Comparison of ENCODE assay signal across 8 cellular contexts in genomic region chr1:79193211-79194079, GRCh38.
DNase-seq lines count a peak whose midpoint lies in the region; ATAC-seq and TF ChIP-seq lines count a peak whose summit lies in the region.

No MANE protein-coding gene starts in this region.

- WGBS in heart right ventricle, 2 donors = 41 to 46% methylated on average over 7 of the region's 7 CpGs

- in situ Hi-C loops in astrocyte of the spinal cord (cut with HindIII; ENCODE audit: low sequenced_read_pairs) = no loop called here
- in situ Hi-C loops in gastrocnemius medialis (cut with MboI; ENCODE audit: low sequenced_read_pairs in 4 of 4) = no loop called here

- H3K27me3 Mint-ChIP-seq in activated T-cell treated with anti-CD3 and anti-CD28 coated beads, Interleukin-2, amount 50 U/mL, for 24 hours = no peaks in the 10 kb centered on the region

- peaks cover 6% of the 10 kb centered on the region for H3K9me3 Mint-ChIP-seq in activated T-cell treated with anti-CD3 and anti-CD28 coated beads, Interleukin-2, amount 50 U/mL, for 24 hours

- H3K4me3 Mint-ChIP-seq in activated T-cell treated with anti-CD3 and anti-CD28 coated beads, Interleukin-2, amount 50 U/mL, for 24 hours = no peak overlapping the region

- H3K27ac Mint-ChIP-seq in activated T-cell treated with anti-CD3 and anti-CD28 coated beads, Interleukin-2, amount 50 U/mL, for 24 hours = no peak overlapping the region

- H3K27me3 ChIP-seq in heart right ventricle (no peaks in the 10 kb centered on the region), gastrocnemius medialis (no peaks in the 10 kb centered on the region)

- DNase-seq in heart right ventricle (peak in 1 of 2 donors; percentile 13), Right ventricle myocardium superior (no peak), astrocyte of the spinal cord (ENCODE audit: low read depth, low spot score) (peak; percentile 75), gastrocnemius medialis (no peak)
- no peak for DNase-seq in activated T-cell treated with anti-CD3 and anti-CD28 coated beads, Interleukin-2, amount 50 U/mL, for 24 hours
- DNase-seq in effector CD8-positive, alpha-beta T cell (lab: John Stamatoyannopoulos, UW) = no peak
- DNase-seq in activated CD8-positive, alpha-beta memory T cell treated with anti-CD3 and anti-CD28 coated beads, Interleukin-2, amount 50 U/mL, for 4 hours = no peak

- no peak for TF ChIP-seq POLR2A in gastrocnemius medialis (IDR thresholded peaks at IDR 0.05)

- H3K36me3 Mint-ChIP-seq in activated T-cell treated with anti-CD3 and anti-CD28 coated beads, Interleukin-2, amount 50 U/mL, for 24 hours (ENCODE audit: low read depth) = no peaks in the 10 kb centered on the region

- peaks cover 0 to 17% (median 0%) of the 10 kb centered on the region in 9 donors for H3K4me1 ChIP-seq in heart right ventricle
- H3K4me1 ChIP-seq in gastrocnemius medialis = no peaks in the 10 kb centered on the region

- no peaks in the 10 kb centered on the region for H3K4me1 Mint-ChIP-seq in activated T-cell treated with anti-CD3 and anti-CD28 coated beads, Interleukin-2, amount 50 U/mL, for 24 hours (ENCODE audit: low read depth)

- peak overlapping the region in 2 of 10 donors; percentile 1 to 2 for H3K4me3 ChIP-seq in heart right ventricle
- H3K4me3 ChIP-seq in astrocyte of the spinal cord (ENCODE audit: low read depth, low read length) = no peak overlapping the region
- no peak overlapping the region for H3K4me3 ChIP-seq in gastrocnemius medialis

- intact Hi-C loops in heart right ventricle (cut with DNase I) = loop anchor here in 1 of 10 donors (5.0 kb wide), 1 partner anchor 186 kb away; the partner anchor contains the start of gene ADGRL4
- intact Hi-C loops in Right ventricle myocardium superior (cut with DNase I) = no loop called here
- intact Hi-C loops in gastrocnemius medialis (cut with DNase I; ENCODE audit: low total_unique reads) = no loop called here

- H3K36me3 ChIP-seq in heart right ventricle = no peaks in the 10 kb centered on the region
- H3K36me3 ChIP-seq in gastrocnemius medialis = no peaks in the 10 kb centered on the region

- ATAC-seq in heart right ventricle (peak; percentile 51 to 92 (median 77)), Right ventricle myocardium superior (ENCODE audit: poor library complexity) (no peak), HG03442 (IDR thresholded peaks at IDR 0.05; ENCODE audit: unreplicated experiment) (peak; percentile 58), gastrocnemius medialis (peak; percentile 33 to 56)

- H3K9me3 ChIP-seq in heart right ventricle = no peaks in the 10 kb centered on the region
- no peaks in the 10 kb centered on the region for H3K9me3 ChIP-seq in gastrocnemius medialis

- no peak for TF ChIP-seq CTCF in heart right ventricle (IDR thresholded peaks at IDR 0.05)
- no peak for TF ChIP-seq CTCF in astrocyte of the spinal cord (IDR thresholded peaks at IDR 0.05; ENCODE audit: low read depth, low read length)
- no peak for TF ChIP-seq CTCF in gastrocnemius medialis (IDR thresholded peaks at IDR 0.05 in 4 of 5, conservative IDR thresholded peaks at IDR 0.05 in 1 of 5)

- H3K27ac ChIP-seq in heart right ventricle (peak overlapping the region in 6 of 10 donors; percentile 29 to 70 (median 51)), gastrocnemius medialis (peak overlapping the region in 3 of 4 donors; percentile 59 to 63 (median 62))
